8 cellular contexts compared by ENCODE assay signal in genomic region chr3:42746455-42747450, GRCh38. TPM values are rescaled to one million over a fixed set of nuclear protein-coding genes. Genes with fewer than 3 reads are reported as not detected.
DNase-seq lines count a peak whose midpoint lies in the region; ATAC-seq and TF ChIP-seq lines count a peak whose summit lies in the region.

No MANE protein-coding gene starts in this region.

- in situ Hi-C loops in astrocyte of the cerebellum (cut with HindIII; ENCODE audit: low sequenced_read_pairs) = no loop called here

- H3K27ac ChIP-seq in thoracic aorta (peak overlapping the region; percentile 88 to 95), foreskin keratinocyte (no peak overlapping the region)

- TF ChIP-seq CTCF in astrocyte of the cerebellum (IDR thresholded peaks at IDR 0.05; ENCODE audit: low read depth, low read length, missing control alignments) (no peak), thoracic aorta (IDR thresholded peaks at IDR 0.05) (no peak), foreskin keratinocyte (conservative IDR thresholded peaks at IDR 0.05) (no peak)

- no peaks in the 10 kb centered on the region for H3K9me3 ChIP-seq in thoracic aorta

- no peaks in the 10 kb centered on the region for H3K36me3 ChIP-seq in thoracic aorta

- no peak overlapping the region for H3K4me3 ChIP-seq in astrocyte of the cerebellum (ENCODE audit: low read depth, low read length)
- peak overlapping the region; percentile 17 for H3K4me3 ChIP-seq in thoracic aorta

- peaks cover 21 to 71% of the 10 kb centered on the region in 2 donors for H3K4me1 ChIP-seq in thoracic aorta (ENCODE audit: control insufficient read depth in 1 of 2, low read depth in 2 of 2)
- no peaks in the 10 kb centered on the region for H3K4me1 ChIP-seq in foreskin keratinocyte

- peak; percentile 26 for DNase-seq in NCI-H510A treated with DMSO at 0.1 percent for 48 hours (lab: John Stamatoyannopoulos, UW)
- DNase-seq in NCI-H510A (lab: John Stamatoyannopoulos, UW) = no peak
- peak; percentile 38 for DNase-seq in astrocyte of the cerebellum (ENCODE audit: low read depth)
- DNase-seq in islet precursor cell = peak; percentile 46
- DNase-seq in thoracic aorta (ENCODE audit: low spot score) = no peak
- DNase-seq in foreskin keratinocyte = no peak
- no peak for DNase-seq in GF-D8 (lab: John Stamatoyannopoulos, UW)

- H3K27me3 ChIP-seq in thoracic aorta (replicated peaks; ENCODE audit: insufficient read depth) (no peaks in the 10 kb centered on the region), foreskin keratinocyte (no peaks in the 10 kb centered on the region)

- ATAC-seq in thoracic aorta (ENCODE audit: insufficient number of reproducible peaks, low FRiP score, low read depth) (peak; percentile 61), HG03460 (IDR thresholded peaks at IDR 0.05; ENCODE audit: unreplicated experiment) (no peak), foreskin keratinocyte (no peak)

RNA-seq across cellular contexts. Expression of gene CCDC13, which starts 26.3 kb away (rescaled TPM):
- total RNA-seq in thoracic aorta (1 to 10 TPM; 1.5 to 3.1 TPM), foreskin keratinocyte (0.32 TPM in 1 of 2 replicates, not detected in the other)
- 0.18 and 0.25 TPM in 2 replicates for polyA plus RNA-seq in foreskin keratinocyte

RNA-seq across cellular contexts. Expression of gene HHATL, which starts 44.2 kb away (rescaled TPM):
- total RNA-seq in thoracic aorta (not detected), foreskin keratinocyte (not detected in 2 replicates)
- polyA plus RNA-seq in foreskin keratinocyte = not detected in 2 replicates

RNA-seq across cellular contexts. Expression of gene HIGD1A, which starts 57.5 kb away (rescaled TPM):
- 100 to 1,000 TPM; 163 to 169 TPM for total RNA-seq in thoracic aorta
- 236 and 243 TPM in 2 replicates for total RNA-seq in foreskin keratinocyte
- polyA plus RNA-seq in foreskin keratinocyte = 183 and 201 TPM in 2 replicates

Comparison
In these comparisons a context has a peak if more than half of its experiments do, and no peak if none do; other contexts are left out.
1. DNase-seq: peak in NCI-H510A treated with DMSO at 0.1 percent for 48 hours (single experiment), astrocyte of the cerebellum (single experiment) and islet precursor cell (single experiment); none in NCI-H510A (single experiment), thoracic aorta (single experiment), foreskin keratinocyte (0 of 2) and GF-D8 (single experiment).